Comparison of ENCODE assay signal across 1 cellular context in the genomic region with DNA sequence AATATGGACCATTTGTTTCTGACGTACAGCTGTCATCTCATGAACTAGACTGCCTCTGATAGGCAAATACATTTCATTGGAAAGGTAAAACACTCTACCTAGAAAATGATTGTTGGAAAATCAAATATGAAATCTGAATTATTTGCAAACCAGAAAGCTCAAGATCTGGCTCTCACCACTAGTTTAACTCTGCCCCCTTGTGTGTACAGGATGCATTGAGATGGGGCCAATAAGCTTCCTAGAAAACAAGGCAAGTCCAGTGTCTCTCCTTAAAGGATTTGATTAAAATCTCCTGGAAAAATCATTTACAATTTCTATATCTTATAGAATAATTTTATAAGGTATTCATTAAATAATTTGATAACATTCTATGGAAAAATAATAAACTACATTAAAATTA.
TF ChIP-seq lines count a peak whose summit lies in the region.

No MANE protein-coding gene starts in this region.

TF ChIP-seq in GM23338, 12 proteins besides CTCF, POLR2A, EP300 and RAD21 (continued from another document):
- TF ChIP-seq, protein P1, sequence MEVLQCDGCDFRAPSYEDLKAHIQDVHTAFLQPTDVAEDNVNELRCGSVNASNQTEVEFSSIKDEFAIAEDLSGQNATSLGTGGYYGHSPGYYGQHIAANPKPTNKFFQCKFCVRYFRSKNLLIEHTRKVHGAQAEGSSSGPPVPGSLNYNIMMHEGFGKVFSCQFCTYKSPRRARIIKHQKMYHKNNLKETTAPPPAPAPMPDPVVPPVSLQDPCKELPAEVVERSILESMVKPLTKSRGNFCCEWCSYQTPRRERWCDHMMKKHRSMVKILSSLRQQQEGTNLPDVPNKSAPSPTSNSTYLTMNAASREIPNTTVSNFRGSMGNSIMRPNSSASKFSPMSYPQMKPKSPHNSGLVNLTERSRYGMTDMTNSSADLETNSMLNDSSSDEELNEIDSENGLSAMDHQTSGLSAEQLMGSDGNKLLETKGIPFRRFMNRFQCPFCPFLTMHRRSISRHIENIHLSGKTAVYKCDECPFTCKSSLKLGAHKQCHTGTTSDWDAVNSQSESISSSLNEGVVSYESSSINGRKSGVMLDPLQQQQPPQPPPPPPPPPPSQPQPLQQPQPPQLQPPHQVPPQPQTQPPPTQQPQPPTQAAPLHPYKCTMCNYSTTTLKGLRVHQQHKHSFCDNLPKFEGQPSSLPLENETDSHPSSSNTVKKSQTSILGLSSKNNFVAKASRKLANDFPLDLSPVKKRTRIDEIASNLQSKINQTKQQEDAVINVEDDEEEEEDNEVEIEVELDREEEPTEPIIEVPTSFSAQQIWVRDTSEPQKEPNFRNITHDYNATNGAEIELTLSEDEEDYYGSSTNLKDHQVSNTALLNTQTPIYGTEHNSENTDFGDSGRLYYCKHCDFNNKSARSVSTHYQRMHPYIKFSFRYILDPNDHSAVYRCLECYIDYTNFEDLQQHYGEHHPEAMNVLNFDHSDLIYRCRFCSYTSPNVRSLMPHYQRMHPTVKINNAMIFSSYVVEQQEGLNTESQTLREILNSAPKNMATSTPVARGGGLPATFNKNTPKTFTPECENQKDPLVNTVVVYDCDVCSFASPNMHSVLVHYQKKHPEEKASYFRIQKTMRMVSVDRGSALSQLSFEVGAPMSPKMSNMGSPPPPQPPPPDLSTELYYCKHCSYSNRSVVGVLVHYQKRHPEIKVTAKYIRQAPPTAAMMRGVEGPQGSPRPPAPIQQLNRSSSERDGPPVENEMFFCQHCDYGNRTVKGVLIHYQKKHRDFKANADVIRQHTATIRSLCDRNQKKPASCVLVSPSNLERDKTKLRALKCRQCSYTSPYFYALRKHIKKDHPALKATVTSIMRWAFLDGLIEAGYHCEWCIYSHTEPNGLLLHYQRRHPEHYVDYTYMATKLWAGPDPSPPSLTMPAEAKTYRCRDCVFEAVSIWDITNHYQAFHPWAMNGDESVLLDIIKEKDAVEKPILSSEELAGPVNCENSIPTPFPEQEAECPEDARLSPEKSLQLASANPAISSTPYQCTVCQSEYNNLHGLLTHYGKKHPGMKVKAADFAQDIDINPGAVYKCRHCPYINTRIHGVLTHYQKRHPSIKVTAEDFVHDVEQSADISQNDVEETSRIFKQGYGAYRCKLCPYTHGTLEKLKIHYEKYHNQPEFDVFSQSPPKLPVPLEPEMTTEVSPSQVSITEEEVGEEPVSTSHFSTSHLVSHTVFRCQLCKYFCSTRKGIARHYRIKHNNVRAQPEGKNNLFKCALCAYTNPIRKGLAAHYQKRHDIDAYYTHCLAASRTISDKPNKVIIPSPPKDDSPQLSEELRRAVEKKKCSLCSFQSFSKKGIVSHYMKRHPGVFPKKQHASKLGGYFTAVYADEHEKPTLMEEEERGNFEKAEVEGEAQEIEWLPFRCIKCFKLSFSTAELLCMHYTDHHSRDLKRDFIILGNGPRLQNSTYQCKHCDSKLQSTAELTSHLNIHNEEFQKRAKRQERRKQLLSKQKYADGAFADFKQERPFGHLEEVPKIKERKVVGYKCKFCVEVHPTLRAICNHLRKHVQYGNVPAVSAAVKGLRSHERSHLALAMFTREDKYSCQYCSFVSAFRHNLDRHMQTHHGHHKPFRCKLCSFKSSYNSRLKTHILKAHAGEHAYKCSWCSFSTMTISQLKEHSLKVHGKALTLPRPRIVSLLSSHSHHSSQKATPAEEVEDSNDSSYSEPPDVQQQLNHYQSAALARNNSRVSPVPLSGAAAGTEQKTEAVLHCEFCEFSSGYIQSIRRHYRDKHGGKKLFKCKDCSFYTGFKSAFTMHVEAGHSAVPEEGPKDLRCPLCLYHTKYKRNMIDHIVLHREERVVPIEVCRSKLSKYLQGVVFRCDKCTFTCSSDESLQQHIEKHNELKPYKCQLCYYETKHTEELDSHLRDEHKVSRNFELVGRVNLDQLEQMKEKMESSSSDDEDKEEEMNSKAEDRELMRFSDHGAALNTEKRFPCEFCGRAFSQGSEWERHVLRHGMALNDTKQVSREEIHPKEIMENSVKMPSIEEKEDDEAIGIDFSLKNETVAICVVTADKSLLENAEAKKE (CRISPR knock-in tag; IDR thresholded peaks at IDR 0.05), result no peak
- TF ChIP-seq EZH2 (IDR thresholded peaks at IDR 0.05; ENCODE audit: low read depth, unreplicated experiment), result no peak
- TF ChIP-seq JUNB (IDR thresholded peaks at IDR 0.05; ENCODE audit: unreplicated experiment), result no peak
